16 cellular contexts compared by ENCODE assay signal in the genomic region with DNA sequence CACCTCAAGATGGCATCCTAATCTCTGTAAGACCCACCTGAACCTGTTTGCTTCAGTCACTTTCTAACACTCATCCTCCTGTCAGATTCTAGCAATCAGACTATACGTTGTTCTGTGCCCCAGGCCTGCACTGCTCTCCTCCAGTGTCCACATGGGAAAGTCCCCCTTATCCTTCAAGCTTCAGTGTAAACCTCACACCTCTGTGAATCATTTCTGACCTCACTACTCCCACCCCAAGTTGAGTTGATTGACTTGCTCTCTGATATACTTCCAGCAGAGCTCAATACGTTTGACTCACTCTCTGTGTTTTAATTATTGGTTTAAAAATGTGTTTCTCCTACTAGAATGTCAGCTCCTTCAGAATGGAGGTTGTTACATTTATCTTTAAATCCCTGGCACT.
DNase-seq lines count a peak whose midpoint lies in the region; ATAC-seq, FAIRE-seq and TF ChIP-seq lines count a peak whose summit lies in the region.
"Had no signal": no experiment of that assay in that cellular context is flagged by ENCODE, and none has a peak within 500 bp of the region (broad histone marks: within the 10 kb centered on the region; RNA-seq: fewer than 3 reads in every experiment).

No MANE protein-coding gene starts in this region.

- H3K4me3 Mint-ChIP-seq in T-helper 2 cell treated with Interferon-gamma antibody and Interleukin-4, amounts not matched to agents 5 μg/mL and 100 μg/mL, for 36 hours: no peak overlapping the region
- H3K4me3 Mint-ChIP-seq in immature natural killer cell: no peak overlapping the region
- H3K4me3 Mint-ChIP-seq: activated B cell treated with CpG ODN at 0.5 μM for 24 hours, brain had no signal

- H3K27me3 ChIP-seq in bronchial epithelial cell (ENCODE audit: control insufficient read depth, insufficient read depth, low read length): no peaks in the 10 kb centered on the region

- H3K27me3 Mint-ChIP-seq in T-helper 2 cell treated with Interferon-gamma antibody and Interleukin-4, amounts not matched to agents 5 μg/mL and 100 μg/mL, for 36 hours (ENCODE audit: low read depth): no peaks in the 10 kb centered on the region
- no peaks in the 10 kb centered on the region for H3K27me3 Mint-ChIP-seq in immature natural killer cell (ENCODE audit: low read depth in 3 of 3)
- H3K27me3 Mint-ChIP-seq: activated B cell treated with CpG ODN at 0.5 μM for 24 hours, brain had no signal

- no peaks in the 10 kb centered on the region for H3K36me3 ChIP-seq in bronchial epithelial cell (ENCODE audit: control insufficient read depth, insufficient read depth, low read length)

- H3K4me3 ChIP-seq in bronchial epithelial cell (ENCODE audit: low read depth, low read length): no peak overlapping the region

- TF ChIP-seq CTCF in bronchial epithelial cell (IDR thresholded peaks at IDR 0.05; ENCODE audit: insufficient read depth, low read length, severe bottlenecking): no peak

- intact Hi-C loops in posterior vena cava (cut with DNase I): no loop called here

- FAIRE-seq in bronchial epithelial cell (lab: Jason Lieb, UNC): no peak
- FAIRE-seq: GM12891, GM19239 had no signal

- peaks cover 5% of the 10 kb centered on the region for H3K4me1 Mint-ChIP-seq in T-helper 2 cell treated with Interferon-gamma antibody and Interleukin-4, amounts not matched to agents 5 μg/mL and 100 μg/mL, for 36 hours (ENCODE audit: low read depth)
- H3K4me1 Mint-ChIP-seq in immature natural killer cell: peaks cover 9 to 16% of the 10 kb centered on the region in 2 donors
- H3K4me1 Mint-ChIP-seq: activated B cell treated with CpG ODN at 0.5 μM for 24 hours, brain had no signal

- DNase-seq in Daoy (ENCODE audit: low read depth) (peak; percentile 58), bronchial epithelial cell (ENCODE audit: low read depth) (peak; percentile 40), posterior vena cava (ENCODE audit: low spot score) (no peak), immature natural killer cell (no peak)
- no peak for DNase-seq in T-helper 2 cell treated with Interferon-gamma antibody and Interleukin-4, amounts not matched to agents 5 μg/mL and 100 μg/mL, for 36 hours (ENCODE audit: low spot score)
- DNase-seq in activated CD4-positive, alpha-beta T cell treated with anti-CD3 and anti-CD28 coated beads for 1 hour: no peak
- DNase-seq: activated B cell treated with CpG ODN at 0.5 μM for 24 hours; activated naive CD4-positive, alpha-beta T cell; glutamatergic neuron; NCI-H1417 had no signal

- ATAC-seq in GM18868 (IDR thresholded peaks at IDR 0.05; ENCODE audit: unreplicated experiment) (peak; percentile 83), HG03378 (IDR thresholded peaks at IDR 0.05; ENCODE audit: unreplicated experiment) (peak; percentile 59)
- ATAC-seq: esophagus mucosa had no signal

- no peak overlapping the region for H3K27ac Mint-ChIP-seq in T-helper 2 cell treated with Interferon-gamma antibody and Interleukin-4, amounts not matched to agents 5 μg/mL and 100 μg/mL, for 36 hours
- H3K27ac Mint-ChIP-seq in immature natural killer cell: no peak overlapping the region
- H3K27ac Mint-ChIP-seq: activated B cell treated with CpG ODN at 0.5 μM for 24 hours, brain had no signal

- H3K36me3 Mint-ChIP-seq in T-helper 2 cell treated with Interferon-gamma antibody and Interleukin-4, amounts not matched to agents 5 μg/mL and 100 μg/mL, for 36 hours (ENCODE audit: low read depth): no peaks in the 10 kb centered on the region
- H3K36me3 Mint-ChIP-seq in immature natural killer cell: peaks cover 4 to 6% (median 5%) of the 10 kb centered on the region in 3 donors

- no peaks in the 10 kb centered on the region for H3K9me3 Mint-ChIP-seq in T-helper 2 cell treated with Interferon-gamma antibody and Interleukin-4, amounts not matched to agents 5 μg/mL and 100 μg/mL, for 36 hours
- no peaks in the 10 kb centered on the region for H3K9me3 Mint-ChIP-seq in immature natural killer cell
- H3K9me3 Mint-ChIP-seq: activated B cell treated with CpG ODN at 0.5 μM for 24 hours, brain had no signal

Comparison
In these comparisons a context has a peak if more than half of its experiments do, and no peak if none do; other contexts are left out.
1. DNase-seq: peak in Daoy (single experiment) and bronchial epithelial cell (single experiment); none in posterior vena cava (single experiment), T-helper 2 cell treated with Interferon-gamma antibody and Interleukin-4, amounts not matched to agents 5 μg/mL and 100 μg/mL, for 36 hours (single experiment), immature natural killer cell (0 of 3) and activated CD4-positive, alpha-beta T cell treated with anti-CD3 and anti-CD28 coated beads for 1 hour (single experiment).